ENCODE assay signal across 2 cellular contexts in genomic region chr1:193355654-193356053, GRCh38.
TF ChIP-seq lines count a peak whose summit lies in the region.

No MANE protein-coding gene starts in this region.

TF ChIP-seq in A549, 52 proteins besides CTCF, POLR2A, EP300 and RAD21:
- TF ChIP-seq ZFP36 (IDR thresholded peaks at IDR 0.05; ENCODE audit: borderline replicate concordance, partially characterized antibody) (no peak), CEBPB (IDR thresholded peaks at IDR 0.05) (0 out of 4 replicates have a peak, but pooled peaks of 1 of the 2 experiments have one; percentile 6)

TF ChIP-seq in HCT116, 20 proteins besides CTCF, POLR2A, EP300 and RAD21:
- TF ChIP-seq MAX (IDR thresholded peaks at IDR 0.05) (no peak), ELF1 (IDR thresholded peaks at IDR 0.05; ENCODE audit: borderline replicate concordance, low read depth) (no peak), CBX3 (IDR thresholded peaks at IDR 0.05; ENCODE audit: low read depth) (no peak), SP1 (IDR thresholded peaks at IDR 0.05; ENCODE audit: low read depth) (no peak), ZNF274 (IDR thresholded peaks at IDR 0.05; ENCODE audit: low read depth, low read length) (no peak), SRF (IDR thresholded peaks at IDR 0.05; ENCODE audit: low read depth) (no peak), EGR1 (IDR thresholded peaks at IDR 0.05; ENCODE audit: low read depth) (no peak), FOSL1 (IDR thresholded peaks at IDR 0.05; ENCODE audit: low read depth) (no peak), EZH2phosphoT487 (IDR thresholded peaks at IDR 0.05; ENCODE audit: borderline replicate concordance) (no peak), ZFX (IDR thresholded peaks at IDR 0.05) (no peak), TCF7L2 (IDR thresholded peaks at IDR 0.05; ENCODE audit: borderline replicate concordance, extremely low read depth, insufficient read depth, insufficient read length) (no peak), REST (IDR thresholded peaks at IDR 0.05; ENCODE audit: low read depth) (no peak)
